ENCODE assay signal across 9 cellular contexts in the genomic region with DNA sequence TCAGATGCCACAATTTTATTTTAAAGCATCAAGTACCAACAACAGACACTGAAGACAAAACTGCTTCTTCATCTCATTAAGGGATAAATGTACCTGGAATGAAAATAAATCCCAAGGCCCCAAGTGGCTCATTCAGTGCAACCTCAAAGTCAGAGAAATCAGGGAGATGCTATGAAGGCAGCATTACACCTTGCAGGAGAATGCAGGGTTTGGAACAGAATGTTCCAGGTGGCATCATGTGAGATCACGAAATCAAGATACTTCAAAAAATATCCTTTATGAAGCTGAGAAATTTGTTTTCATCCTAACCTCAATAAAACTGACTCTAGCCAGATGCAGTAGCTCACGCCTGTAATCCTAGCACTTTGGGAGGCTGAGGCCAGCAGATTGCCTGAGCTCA.
"Had no signal": no experiment of that assay in that cellular context is flagged by ENCODE, and none has a peak within 500 bp of the region (broad histone marks: within the 10 kb centered on the region; RNA-seq: fewer than 3 reads in every experiment).

No MANE protein-coding gene starts in this region.

- H3K27ac Mint-ChIP-seq: GM23338, H9, HFFc6 had no signal

- FAIRE-seq: H1 had no signal

- H3K4me1 Mint-ChIP-seq: GM23338 had no signal

- DNase-seq: GM23248, GOT3, H7, H9, HCEC 1CT, HFFc6 had no signal

- H3K27ac ChIP-seq: GM23248 had no signal

- ATAC-seq: GM23338, HCT116 had no signal

- H3K9me3 Mint-ChIP-seq: GM23338, H9, HFFc6 had no signal

- H3K4me3 Mint-ChIP-seq: GM23338, H9, HFFc6 had no signal
